Comparison of ENCODE assay signal across 23 cellular contexts in the genomic region with DNA sequence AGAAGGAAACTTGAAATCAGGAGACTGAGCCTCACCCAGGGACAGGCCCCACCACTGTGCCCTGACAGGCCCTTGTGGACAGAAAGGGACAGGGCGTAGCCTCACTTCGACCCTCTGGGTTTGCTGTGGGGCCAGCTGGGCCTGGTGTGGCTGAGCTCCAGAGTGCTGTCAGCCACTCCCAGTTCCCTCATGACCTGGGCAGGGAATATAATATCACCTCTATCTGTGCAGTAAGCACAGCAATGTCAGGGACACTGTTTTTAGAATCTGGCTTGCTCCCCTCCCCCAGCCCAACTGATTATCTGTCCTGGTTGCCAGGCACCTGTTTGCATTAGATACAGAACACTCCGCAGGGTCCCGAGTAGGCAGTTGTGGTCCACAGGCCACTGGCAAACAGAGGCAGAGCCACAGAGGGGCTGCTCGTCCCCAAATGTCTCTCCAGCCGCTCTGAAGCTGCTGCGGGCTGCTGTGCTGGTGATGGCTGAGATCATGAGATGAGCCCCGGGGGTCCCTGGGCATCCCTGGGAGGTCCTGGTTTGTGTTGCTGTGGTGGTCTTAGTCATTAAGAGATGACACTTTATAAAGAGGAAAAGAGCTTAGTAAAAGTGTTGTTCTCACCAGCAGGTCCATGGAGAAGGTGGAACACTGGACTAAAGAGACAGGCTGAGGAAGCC. TPM values are rescaled to one million over a fixed set of nuclear protein-coding genes. Genes with fewer than 3 reads are reported as not detected.
A peak's percentile ranks its signal among the peaks of the same experiment; 100 is the strongest.
DNase-seq lines count a peak whose midpoint lies in the region; ATAC-seq and TF ChIP-seq lines count a peak whose summit lies in the region.
"Had no signal": no experiment of that assay in that cellular context is flagged by ENCODE, and none has a peak within 500 bp of the region (broad histone marks: within the 10 kb centered on the region; RNA-seq: fewer than 3 reads in every experiment).

No MANE protein-coding gene starts in this region.

- no peak overlapping the region for H2AFZ ChIP-seq in DND-41 (ENCODE audit: low read depth, low read length)
- H2AFZ ChIP-seq: neural progenitor cell had no signal

- intact Hi-C loops in left ventricle myocardium superior (cut with micrococcal nuclease) = no loop called here

- H3K27ac Mint-ChIP-seq in progenitor cell of endocrine pancreas = peak overlapping the region; percentile 62
- H3K27ac Mint-ChIP-seq: activated CD8-positive, alpha-beta memory T cell treated with anti-CD3 and anti-CD28 coated beads, Interleukin-2, amount 10 ng/mL, durations not matched to agents 7 days and 5 days; neural progenitor cell; stimulated activated naive CD8-positive, alpha-beta T cell treated with anti-CD3 and anti-CD28 coated beads, Interleukin-15, Interleukin-2, amounts not matched to agents 100 ng/mL and 50 ng/mL, for 24 hours had no signal

- peaks cover 13% of the 10 kb centered on the region for H3K4me1 Mint-ChIP-seq in progenitor cell of endocrine pancreas (ENCODE audit: low read depth)

- H3K4me3 Mint-ChIP-seq in progenitor cell of endocrine pancreas (ENCODE audit: low read depth) = no peak overlapping the region
- H3K4me3 Mint-ChIP-seq: activated CD8-positive, alpha-beta memory T cell treated with anti-CD3 and anti-CD28 coated beads, Interleukin-2, amount 10 ng/mL, durations not matched to agents 7 days and 5 days; brain; neural progenitor cell; stimulated activated naive CD8-positive, alpha-beta T cell treated with anti-CD3 and anti-CD28 coated beads, Interleukin-15, Interleukin-2, amounts not matched to agents 100 ng/mL and 50 ng/mL, for 24 hours had no signal

- H3K9ac ChIP-seq in DND-41 (ENCODE audit: low read depth, low read length) = no peak overlapping the region
- H3K9ac ChIP-seq: BLaER1 treated with 17β-estradiol and CSF1 and Interleukin-3, amounts not matched to agents 10 nM and 100 nM; neural progenitor cell had no signal

- H3K9me3 Mint-ChIP-seq in progenitor cell of endocrine pancreas (ENCODE audit: low read depth) = no peaks in the 10 kb centered on the region
- H3K9me3 Mint-ChIP-seq: stimulated activated naive CD8-positive, alpha-beta T cell treated with anti-CD3 and anti-CD28 coated beads, Interleukin-15, Interleukin-2, amounts not matched to agents 100 ng/mL and 50 ng/mL, for 24 hours had no signal

- H3K36me3 ChIP-seq in DND-41 (ENCODE audit: insufficient read depth, low read length) = no peaks in the 10 kb centered on the region
- no peaks in the 10 kb centered on the region for H3K36me3 ChIP-seq in Peyer's patch
- H3K36me3 ChIP-seq: BLaER1 treated with 17β-estradiol and CSF1 and Interleukin-3, amounts not matched to agents 10 nM and 100 nM; MG63; neural progenitor cell; tibial nerve had no signal

- H4K20me1 ChIP-seq in DND-41 (ENCODE audit: insufficient read depth, low read length) = no peaks in the 10 kb centered on the region
- H4K20me1 ChIP-seq: BLaER1 treated with 17β-estradiol and CSF1 and Interleukin-3, amounts not matched to agents 10 nM and 100 nM had no signal

- H3K9me3 ChIP-seq in DND-41 (ENCODE audit: insufficient read depth, low read length, severe bottlenecking) = no peaks in the 10 kb centered on the region
- no peaks in the 10 kb centered on the region for H3K9me3 ChIP-seq in Peyer's patch
- H3K9me3 ChIP-seq: tibial nerve had no signal

- ATAC-seq in DND-41 (ENCODE audit: insufficient read depth, low read depth) (no peak), left ventricle myocardium superior (peak; percentile 76)
- ATAC-seq: activated CD8-positive, alpha-beta memory T cell treated with anti-CD3 and anti-CD28 coated beads, Interleukin-2, amount 10 ng/mL, durations not matched to agents 7 days and 5 days had no signal

- peak overlapping the region; percentile 20; the same call in 1 of the 2 replicates for H3K27ac ChIP-seq in DND-41 (ENCODE audit: low read length)
- no peak overlapping the region for H3K27ac ChIP-seq in Peyer's patch
- H3K27ac ChIP-seq: neural progenitor cell, tibial nerve had no signal

- no peak for DNase-seq in DND-41
- DNase-seq in RPMI8226 = peak; percentile 24
- peak; percentile 41 for DNase-seq in left ventricle myocardium superior
- no peak for DNase-seq in progenitor cell of endocrine pancreas (ENCODE audit: low spot score, unreplicated experiment)
- DNase-seq in Peyer's patch = no peak
- no peak for DNase-seq in LoVo (ENCODE audit: low spot score)
- DNase-seq in GM19238 (ENCODE audit: insufficient read length, low spot score) = no peak
- DNase-seq: activated CD4-positive, alpha-beta T cell treated with anti-CD3 and anti-CD28 coated beads, Interleukin-2, amount 50 U/mL, for 1 hour; activated CD8-positive, alpha-beta memory T cell treated with anti-CD3 and anti-CD28 coated beads, Interleukin-2, amount 10 ng/mL, durations not matched to agents 7 days and 5 days; activated T-cell treated with anti-CD3 and anti-CD28 coated beads, Interleukin-2, amount 50 U/mL, for 48 hours; COR-L47; DMS53; effector CD4-positive, alpha-beta T cell; mammary epithelial cell; MG63; NCI-H2081; NCI-H82; posterior cingulate gyrus had no signal

- peaks cover 46% of the 10 kb centered on the region for H3K4me1 ChIP-seq in DND-41 (ENCODE audit: insufficient read depth, low read length)
- H3K4me1 ChIP-seq in Peyer's patch = no peaks in the 10 kb centered on the region
- H3K4me1 ChIP-seq: neural progenitor cell had no signal

- no peak overlapping the region for H3K4me2 ChIP-seq in DND-41 (ENCODE audit: insufficient read depth, low read length)
- H3K4me2 ChIP-seq: neural progenitor cell had no signal

- H3K79me2 ChIP-seq in DND-41 (ENCODE audit: insufficient read depth, low read length) = no peaks in the 10 kb centered on the region

- H3K36me3 Mint-ChIP-seq in progenitor cell of endocrine pancreas (ENCODE audit: insufficient read depth) = no peaks in the 10 kb centered on the region
- H3K36me3 Mint-ChIP-seq: activated CD8-positive, alpha-beta memory T cell treated with anti-CD3 and anti-CD28 coated beads, Interleukin-2, amount 10 ng/mL, durations not matched to agents 7 days and 5 days; brain; neural progenitor cell had no signal

- peaks cover 8% of the 10 kb centered on the region for H3K27me3 Mint-ChIP-seq in progenitor cell of endocrine pancreas

- H3K27me3 ChIP-seq in DND-41 (ENCODE audit: insufficient read depth, low read length, poor library complexity) (no peaks in the 10 kb centered on the region), Peyer's patch (no peaks in the 10 kb centered on the region)
- H3K27me3 ChIP-seq: MG63, neural progenitor cell, tibial nerve had no signal

- no peak for TF ChIP-seq POLR2A in Peyer's patch (IDR thresholded peaks at IDR 0.05)

- no peak overlapping the region for H3K4me3 ChIP-seq in DND-41 (ENCODE audit: low read depth in 1 of 2, low read length in 2 of 2)
- H3K4me3 ChIP-seq in Peyer's patch = no peak overlapping the region
- H3K4me3 ChIP-seq: BLaER1 treated with 17β-estradiol and CSF1 and Interleukin-3, amounts not matched to agents 10 nM and 100 nM; MG63; neural progenitor cell; tibial nerve had no signal

- no peak for TF ChIP-seq CTCF in DND-41 (IDR thresholded peaks at IDR 0.05; ENCODE audit: borderline replicate concordance, extremely low read depth, low read length, poor library complexity, severe bottlenecking)
- no peak for TF ChIP-seq CTCF in progenitor cell of endocrine pancreas (IDR thresholded peaks at IDR 0.05; ENCODE audit: unreplicated experiment)
- no peak for TF ChIP-seq CTCF in Peyer's patch (IDR thresholded peaks at IDR 0.05)

RNA-seq across cellular contexts. Expression of gene ETS2, which starts 51.6 kb away (rescaled TPM):
- total RNA-seq in left ventricle myocardium superior = 43.8 TPM
- total RNA-seq in progenitor cell of endocrine pancreas = 43.9 and 48.9 TPM in 2 replicates
- total RNA-seq in Peyer's patch = 100 to 1,000 TPM; 127 to 186 (median 147) TPM

Comparison
In these comparisons a context has a peak if more than half of its experiments do, and no peak if none do; other contexts are left out.
1. DNase-seq: peak in RPMI8226 (single experiment) and left ventricle myocardium superior (single experiment); none in DND-41 (single experiment), progenitor cell of endocrine pancreas (single experiment), Peyer's patch (0 of 3), LoVo (single experiment) and GM19238 (single experiment).